ENCODE assay signal across 20 cellular contexts in genomic region chr16:31323959-31324629, GRCh38. TPM values are rescaled to one million over a fixed set of nuclear protein-coding genes. Genes with fewer than 3 reads are reported as not detected.
DNase-seq lines count a peak whose midpoint lies in the region; ATAC-seq and TF ChIP-seq lines count a peak whose summit lies in the region.
"Had no signal": no experiment of that assay in that cellular context is flagged by ENCODE, and none has a peak within 500 bp of the region (broad histone marks: within the 10 kb centered on the region; RNA-seq: fewer than 3 reads in every experiment).

No MANE protein-coding gene starts in this region.

- no peaks in the 10 kb centered on the region for H3K36me3 ChIP-seq in right atrium auricular region
- H3K36me3 ChIP-seq in HEK293 (ENCODE audit: control insufficient read depth in 2 of 2, insufficient read depth in 1 of 2, low read length in 2 of 2), result no peaks in the 10 kb centered on the region
- H3K36me3 ChIP-seq: BE2C, HAP-1 had no signal

- H3K27ac ChIP-seq in right atrium auricular region, result no peak overlapping the region
- no peak overlapping the region for H3K27ac ChIP-seq in HEK293 (ENCODE audit: extremely low read depth, low read depth, low read length)
- H3K27ac ChIP-seq: A549; BLaER1 treated with 17β-estradiol and CSF1 and Interleukin-3, amounts not matched to agents 10 nM and 100 nM had no signal

- CTCF ChIA-PET in HEK293 (lab: Yijun Ruan, JAX), result interaction anchor here (0.6 kb wide), 1 partner anchor 551 kb away, joined by 5 read pairs; no protein-coding TSS in a partner anchor

- intact Hi-C loops in Right ventricle myocardium inferior (cut with DNase I), result no loop called here

- H3K4me3 ChIP-seq in right atrium auricular region (no peak overlapping the region), HEK293 (ENCODE audit: low read depth, low read length) (no peak overlapping the region)
- H3K4me3 ChIP-seq: A549; BLaER1 treated with 17β-estradiol and CSF1 and Interleukin-3, amounts not matched to agents 10 nM and 100 nM; HAP-1 had no signal

- POLR2A ChIA-PET in HEK293 (lab: Yijun Ruan, JAX), result no interaction called here

- TF ChIP-seq CTCF in right atrium auricular region (IDR thresholded peaks at IDR 0.05), result no peak
- TF ChIP-seq CTCF in HEK293 (tag by site-specific recombination; IDR thresholded peaks at IDR 0.05), result no peak

- no peak for ATAC-seq in Right ventricle myocardium inferior
- ATAC-seq: A549 had no signal

- DNase-seq in Right ventricle myocardium inferior (ENCODE audit: missing footprints) (peak; percentile 59), right atrium auricular region (ENCODE audit: low spot score) (no peak), iPS-NIHi7 (ENCODE audit: extremely low spot score) (peak; percentile 1), kidney tubule cell (ENCODE audit: low spot score) (no peak), NK-92 (lab: John Stamatoyannopoulos, UW; ENCODE audit: unreplicated experiment) (no peak)
- DNase-seq: 8988T; ACHN; AML-193; BE2C; Calu3; CD4-positive, alpha-beta memory T cell; COR-L47; DMS53; DMS79 treated with DMSO at 0.1 percent for 48 hours; GF-D8; GOT3 had no signal

- H3K4me1 ChIP-seq in right atrium auricular region (no peaks in the 10 kb centered on the region), HEK293 (ENCODE audit: control insufficient read depth, insufficient read depth, low read length) (no peaks in the 10 kb centered on the region)
- H3K4me1 ChIP-seq: A549, BE2C, HAP-1 had no signal

- H3K9me3 ChIP-seq in right atrium auricular region (peaks cover 6 to 22% of the 10 kb centered on the region in 2 donors), HEK293 (ENCODE audit: control insufficient read depth, insufficient read depth, low read depth, low read length) (no peaks in the 10 kb centered on the region; the same call in none of the 2 replicates)
- H3K9me3 ChIP-seq: BE2C had no signal

- no peaks in the 10 kb centered on the region for H3K27me3 ChIP-seq in right atrium auricular region
- H3K27me3 ChIP-seq: BLaER1 treated with 17β-estradiol and CSF1 and Interleukin-3, amounts not matched to agents 10 nM and 100 nM had no signal

TF ChIP-seq in HEK293, 187 proteins besides CTCF, POLR2A, EP300 and RAD21:
- TF ChIP-seq ZBTB49 (tag by site-specific recombination; IDR thresholded peaks at IDR 0.05; ENCODE audit: low read depth) (no peak), HOXC10 (CRISPR knock-in tag; IDR thresholded peaks at IDR 0.05) (no peak), PRDM1 (tag by site-specific recombination; IDR thresholded peaks at IDR 0.05) (peak; percentile 92), ZNF670 (tag by site-specific recombination; IDR thresholded peaks at IDR 0.05; ENCODE audit: low read depth) (no peak), ZBTB17 (tag by site-specific recombination; IDR thresholded peaks at IDR 0.05) (no peak), ZBTB1 (tag by site-specific recombination; IDR thresholded peaks at IDR 0.05) (no peak), ZNF624 (tag by site-specific recombination; IDR thresholded peaks at IDR 0.05) (no peak), HOXD13 (CRISPR knock-in tag; IDR thresholded peaks at IDR 0.05; ENCODE audit: borderline replicate concordance) (no peak), ZNF335 (tag by site-specific recombination; conservative IDR thresholded peaks at IDR 0.05) (no peak), ZNF366 (tag by site-specific recombination; conservative IDR thresholded peaks at IDR 0.05) (peak; percentile 80), GLI4 (tag by site-specific recombination; IDR thresholded peaks at IDR 0.05) (no peak), RBAK (tag by site-specific recombination; IDR thresholded peaks at IDR 0.05) (no peak), MEIS1 (CRISPR knock-in tag; IDR thresholded peaks at IDR 0.05; ENCODE audit: borderline replicate concordance) (no peak)
TF ChIP-seq in HEK293: peak in this region for 2.

RNA-seq across cellular contexts. Expression of gene ITGAX, which starts 30.9 kb away (rescaled TPM):
- 2.2 TPM for total RNA-seq in Right ventricle myocardium inferior
- total RNA-seq in right atrium auricular region, result 1 to 10 TPM in 1 of 2 donors, under 1 TPM in 1; 0.78 to 2.6 TPM

Comparison
In these comparisons a context has a peak if more than half of its experiments do, and no peak if none do; other contexts are left out.
1. DNase-seq: peak in Right ventricle myocardium inferior (single experiment) and iPS-NIHi7 (single experiment); none in right atrium auricular region (single experiment), kidney tubule cell (single experiment) and NK-92 (single experiment).